8 cellular contexts compared by ENCODE assay signal in genomic region chr15:63611217-63611616, GRCh38. TPM values are rescaled to one million over a fixed set of nuclear protein-coding genes. Genes with fewer than 3 reads are reported as not detected.
A peak's percentile ranks its signal among the peaks of the same experiment; 100 is the strongest.
DNase-seq lines count a peak whose midpoint lies in the region; ATAC-seq and TF ChIP-seq lines count a peak whose summit lies in the region.

No MANE protein-coding gene starts in this region.

- no peaks in the 10 kb centered on the region for H3K9me3 ChIP-seq in CD4-positive, alpha-beta memory T cell (ENCODE audit: control insufficient read depth in 1 of 2, low read length in 2 of 2)

- peaks cover 49 to 73% of the 10 kb centered on the region in 2 donors for H3K36me3 Mint-ChIP-seq in CD4-positive, alpha-beta memory T cell
- H3K36me3 Mint-ChIP-seq in effector memory CD8-positive, alpha-beta T cell (ENCODE audit: insufficient read depth), result peaks cover 73% of the 10 kb centered on the region
- H3K36me3 Mint-ChIP-seq in progenitor cell of endocrine pancreas (ENCODE audit: insufficient read depth), result peaks cover 25% of the 10 kb centered on the region

- CTCF ChIA-PET in CD4-positive, alpha-beta memory T cell (lab: Charles Lee; ENCODE audit: partially characterized antibody), result interaction anchor here (1.2 to 5.0 kb wide), 10 partner anchors 11 to 456 kb away, joined by 3 to 44 read pairs (median 10); partner anchors contain the start of gene DAPK2

- peak overlapping the region; percentile 27 to 97 (median 93) for H3K27ac Mint-ChIP-seq in CD4-positive, alpha-beta memory T cell
- peak overlapping the region; percentile 90 to 95 for H3K27ac Mint-ChIP-seq in effector memory CD8-positive, alpha-beta T cell
- H3K27ac Mint-ChIP-seq in progenitor cell of endocrine pancreas, result peak overlapping the region; percentile 53

- H3K4me3 Mint-ChIP-seq in CD4-positive, alpha-beta memory T cell, result peak overlapping the region in 1 of 8 donors; percentile 5
- no peak overlapping the region for H3K4me3 Mint-ChIP-seq in effector memory CD8-positive, alpha-beta T cell
- no peak overlapping the region for H3K4me3 Mint-ChIP-seq in progenitor cell of endocrine pancreas (ENCODE audit: low read depth)

- no peaks in the 10 kb centered on the region for H3K27me3 Mint-ChIP-seq in CD4-positive, alpha-beta memory T cell
- H3K27me3 Mint-ChIP-seq in effector memory CD8-positive, alpha-beta T cell, result no peaks in the 10 kb centered on the region
- no peaks in the 10 kb centered on the region for H3K27me3 Mint-ChIP-seq in progenitor cell of endocrine pancreas

- H3K4me1 Mint-ChIP-seq in CD4-positive, alpha-beta memory T cell, result peaks cover 22 to 38% (median 30%) of the 10 kb centered on the region in 4 donors
- peaks cover 16 to 20% of the 10 kb centered on the region in 2 donors for H3K4me1 Mint-ChIP-seq in effector memory CD8-positive, alpha-beta T cell (ENCODE audit: low read depth in 2 of 2)
- peaks cover 19% of the 10 kb centered on the region for H3K4me1 Mint-ChIP-seq in progenitor cell of endocrine pancreas (ENCODE audit: low read depth)

- POLR2A ChIA-PET in CD4-positive, alpha-beta memory T cell (lab: Charles Lee; ENCODE audit: partially characterized antibody), result interaction anchor here (2.3 to 3.7 kb wide), 4 partner anchors 12 to 107 kb away, joined by 7 to 69 read pairs (median 12); partner anchors contain the start of genes FBXL22 and USP3

- no peak for ATAC-seq in effector memory CD8-positive, alpha-beta T cell (replicated peaks)
- no peak for ATAC-seq in HG02938 (IDR thresholded peaks at IDR 0.05; ENCODE audit: unreplicated experiment)
- no peak for ATAC-seq in HG03175 (IDR thresholded peaks at IDR 0.05; ENCODE audit: unreplicated experiment)

- H3K36me3 ChIP-seq in CD4-positive, alpha-beta memory T cell (ENCODE audit: insufficient read depth, low read length), result peaks cover 46% of the 10 kb centered on the region

- peaks cover 24% of the 10 kb centered on the region for H3K4me1 ChIP-seq in CD4-positive, alpha-beta memory T cell (ENCODE audit: insufficient read depth, low read length)

- TF ChIP-seq CTCF in progenitor cell of endocrine pancreas (IDR thresholded peaks at IDR 0.05; ENCODE audit: unreplicated experiment), result no peak

- H3K4me3 ChIP-seq in CD4-positive, alpha-beta memory T cell (ENCODE audit: low read length in 2 of 2), result no peak overlapping the region

- H3K9me3 Mint-ChIP-seq in CD4-positive, alpha-beta memory T cell, result no peaks in the 10 kb centered on the region
- no peaks in the 10 kb centered on the region for H3K9me3 Mint-ChIP-seq in effector memory CD8-positive, alpha-beta T cell
- no peaks in the 10 kb centered on the region for H3K9me3 Mint-ChIP-seq in progenitor cell of endocrine pancreas (ENCODE audit: low read depth)

- H3K27me3 ChIP-seq in CD4-positive, alpha-beta memory T cell (ENCODE audit: insufficient read depth, low read length), result no peaks in the 10 kb centered on the region

- intact Hi-C loops in CD4-positive, alpha-beta memory T cell (cut with micrococcal nuclease), result loop anchor here (2.0 to 10.0 kb wide), 3 partner anchors 94 to 400 kb away; no protein-coding TSS in a partner anchor

- H3K27ac ChIP-seq in CD4-positive, alpha-beta memory T cell (ENCODE audit: low read depth, low read length), result peak overlapping the region; percentile 33

- no peak for DNase-seq in CD4-positive, alpha-beta memory T cell
- DNase-seq in NCI-H524 treated with DMSO at 0.1 percent for 48 hours (lab: John Stamatoyannopoulos, UW) (peak; percentile 99), progenitor cell of endocrine pancreas (ENCODE audit: low spot score, unreplicated experiment) (no peak), cerebellar nuclear complex (lab: John Stamatoyannopoulos, UW) (no peak)
- DNase-seq in effector memory CD8-positive, alpha-beta T cell, result no peak
- no peak for DNase-seq in activated CD8-positive, alpha-beta memory T cell treated with anti-CD3 and anti-CD28 coated beads, Interleukin-2, amount 50 U/mL, for 4 hours

RNA-seq across cellular contexts. Expression of gene FBXL22, which starts 14.0 kb away (rescaled TPM):
- total RNA-seq in CD4-positive, alpha-beta memory T cell, result 1 to 10 TPM; 1.9 to 2.2 TPM
- polyA plus RNA-seq in CD4-positive, alpha-beta memory T cell, result 1 to 10 TPM in 1 of 2 donors, under 1 TPM in 1; 0.50 to 2.0 TPM
- 0.29 and 0.31 TPM in 2 replicates for total RNA-seq in progenitor cell of endocrine pancreas
